Comparison of ENCODE assay signal across 12 cellular contexts in genomic region chr15:100114526-100114925, GRCh38.
A peak's percentile ranks its signal among the peaks of the same experiment; 100 is the strongest.
DNase-seq lines count a peak whose midpoint lies in the region; ATAC-seq, FAIRE-seq and TF ChIP-seq lines count a peak whose summit lies in the region.
"Had no signal": no experiment of that assay in that cellular context is flagged by ENCODE, and none has a peak within 500 bp of the region (broad histone marks: within the 10 kb centered on the region; RNA-seq: fewer than 3 reads in every experiment).

No MANE protein-coding gene starts in this region.

- no peaks in the 10 kb centered on the region for H3K27me3 Mint-ChIP-seq in activated CD8-positive, alpha-beta memory T cell treated with anti-CD3 and anti-CD28 coated beads, Interleukin-2, amount 10 ng/mL, durations not matched to agents 7 days and 5 days
- H3K27me3 Mint-ChIP-seq: activated CD4-positive, alpha-beta T cell treated with anti-CD3 and anti-CD28 coated beads, Interleukin-2, amount 10 ng/mL, durations not matched to agents 24 days and 14 days had no signal

- POLR2A ChIA-PET in OCI-LY7 (lab: Charles Lee), result no interaction called here

- no peak overlapping the region for H3K4me2 ChIP-seq in OCI-LY7 (ENCODE audit: low read length)

- no peaks in the 10 kb centered on the region for H3K79me2 ChIP-seq in OCI-LY7 (ENCODE audit: insufficient read depth, low read depth, low read length)

- DNase-seq in RCC 7860 (ENCODE audit: low spot score), result peak; percentile 48
- peak; percentile 43 for DNase-seq in medulla oblongata (ENCODE audit: extremely low spot score)
- DNase-seq in OCI-LY7 (ENCODE audit: low spot score), result no peak
- no peak for DNase-seq in activated CD8-positive, alpha-beta memory T cell treated with anti-CD3 and anti-CD28 coated beads, Interleukin-2, amount 10 ng/mL, durations not matched to agents 7 days and 5 days
- DNase-seq in Kasumi-1 (lab: John Stamatoyannopoulos, UW), result no peak
- DNase-seq: activated CD4-positive, alpha-beta T cell treated with anti-CD3 and anti-CD28 coated beads, Interleukin-2, amount 10 ng/mL, durations not matched to agents 24 days and 14 days had no signal

- H3K36me3 Mint-ChIP-seq in activated CD8-positive, alpha-beta memory T cell treated with anti-CD3 and anti-CD28 coated beads, Interleukin-2, amount 10 ng/mL, durations not matched to agents 7 days and 5 days, result no peaks in the 10 kb centered on the region

- intact Hi-C loops in OCI-LY7 (cut with micrococcal nuclease; ENCODE audit: unreplicated experiment), result no loop called here

- BruUV-seq in OCI-LY7 (replicated peaks; lab: Mats Ljungman, UMichigan), result no TSS peak

- H2AFZ ChIP-seq in OCI-LY7 (ENCODE audit: low read length), result no peak overlapping the region

- no peak overlapping the region for H3K9ac ChIP-seq in duodenal mucosa (ENCODE audit: low read depth in 1 of 2, low read length in 2 of 2)

- H3K27ac Mint-ChIP-seq in activated CD8-positive, alpha-beta memory T cell treated with anti-CD3 and anti-CD28 coated beads, Interleukin-2, amount 10 ng/mL, durations not matched to agents 7 days and 5 days, result no peak overlapping the region
- H3K27ac Mint-ChIP-seq: activated CD4-positive, alpha-beta T cell treated with anti-CD3 and anti-CD28 coated beads, Interleukin-2, amount 10 ng/mL, durations not matched to agents 24 days and 14 days had no signal

- no peak overlapping the region for H3K4me3 Mint-ChIP-seq in activated CD8-positive, alpha-beta memory T cell treated with anti-CD3 and anti-CD28 coated beads, Interleukin-2, amount 10 ng/mL, durations not matched to agents 7 days and 5 days
- H3K4me3 Mint-ChIP-seq: activated CD4-positive, alpha-beta T cell treated with anti-CD3 and anti-CD28 coated beads, Interleukin-2, amount 10 ng/mL, durations not matched to agents 24 days and 14 days had no signal

- no peak for ATAC-seq in activated CD8-positive, alpha-beta memory T cell treated with anti-CD3 and anti-CD28 coated beads, Interleukin-2, amount 10 ng/mL, durations not matched to agents 7 days and 5 days
- no peak for ATAC-seq in HG02885 (IDR thresholded peaks at IDR 0.05; ENCODE audit: poor library complexity, unreplicated experiment)
- ATAC-seq: GM12878, HCT116 had no signal

- H3K4me3 ChIP-seq in duodenal mucosa (ENCODE audit: low read depth in 1 of 2, low read length in 2 of 2) (no peak overlapping the region), OCI-LY7 (ENCODE audit: low read depth, low read length, poor library complexity, severe bottlenecking) (no peak overlapping the region)
- H3K4me3 ChIP-seq: GM12878 had no signal

- peaks cover 11 to 34% of the 10 kb centered on the region in 2 donors for H3K4me1 ChIP-seq in duodenal mucosa (ENCODE audit: control insufficient read depth in 1 of 2, insufficient read depth in 2 of 2, low read length in 2 of 2)
- peaks cover 11% of the 10 kb centered on the region for H3K4me1 ChIP-seq in OCI-LY7 (ENCODE audit: insufficient read depth, low read length, poor library complexity, severe bottlenecking)

- H4K20me1 ChIP-seq in OCI-LY7 (ENCODE audit: insufficient read depth, low read length), result no peaks in the 10 kb centered on the region

- peaks cover 19% of the 10 kb centered on the region for H3K4me1 Mint-ChIP-seq in activated CD8-positive, alpha-beta memory T cell treated with anti-CD3 and anti-CD28 coated beads, Interleukin-2, amount 10 ng/mL, durations not matched to agents 7 days and 5 days

- no peaks in the 10 kb centered on the region for H3K9me3 Mint-ChIP-seq in activated CD8-positive, alpha-beta memory T cell treated with anti-CD3 and anti-CD28 coated beads, Interleukin-2, amount 10 ng/mL, durations not matched to agents 7 days and 5 days (ENCODE audit: low read depth)
- H3K9me3 Mint-ChIP-seq: activated CD4-positive, alpha-beta T cell treated with anti-CD3 and anti-CD28 coated beads, Interleukin-2, amount 10 ng/mL, durations not matched to agents 24 days and 14 days had no signal

- H3K27me3 ChIP-seq in duodenal mucosa (ENCODE audit: control insufficient read depth in 1 of 2, insufficient read depth in 2 of 2, low read length in 2 of 2), result no peaks in the 10 kb centered on the region

- H3K9me3 ChIP-seq in duodenal mucosa (ENCODE audit: control insufficient read depth in 1 of 2, low read length in 2 of 2), result no peaks in the 10 kb centered on the region
- no peaks in the 10 kb centered on the region for H3K9me3 ChIP-seq in OCI-LY7 (ENCODE audit: low read length)

- no peak for TF ChIP-seq CTCF in OCI-LY7 (conservative IDR thresholded peaks at IDR 0.05; ENCODE audit: low read length)

- H3K36me3 ChIP-seq in duodenal mucosa (ENCODE audit: control insufficient read depth in 1 of 2, insufficient read depth in 2 of 2, low read length in 2 of 2), result no peaks in the 10 kb centered on the region
- no peaks in the 10 kb centered on the region for H3K36me3 ChIP-seq in OCI-LY7 (ENCODE audit: insufficient read depth, low read length)

- H3K27ac ChIP-seq in duodenal mucosa (ENCODE audit: low read depth, low read length) (peak overlapping the region; percentile 43), temporal lobe (ENCODE audit: low read depth, low read length) (peak overlapping the region; percentile 69), OCI-LY7 (ENCODE audit: low read depth, low read length, poor library complexity, severe bottlenecking) (no peak overlapping the region)
- H3K27ac ChIP-seq: epithelial cell of prostate had no signal

- H3K9me2 ChIP-seq in OCI-LY7 (ENCODE audit: insufficient read depth, low read length), result no peaks in the 10 kb centered on the region

- no peak for FAIRE-seq in RCC 7860 (lab: Jason Lieb, UNC)
- FAIRE-seq: GM12878 had no signal

- CTCF ChIA-PET in OCI-LY7 (lab: Charles Lee; ENCODE audit: unreplicated experiment), result no interaction called here
- CTCF ChIA-PET in activated CD8-positive, alpha-beta memory T cell treated with anti-CD3 and anti-CD28 coated beads, Interleukin-2, amount 10 ng/mL, durations not matched to agents 7 days and 5 days (lab: Charles Lee), result no interaction called here

Comparison
In these comparisons a context has a peak if more than half of its experiments do, and no peak if none do; other contexts are left out.
1. DNase-seq: peak in RCC 7860 (single experiment) and medulla oblongata (single experiment); none in OCI-LY7 (single experiment), activated CD8-positive, alpha-beta memory T cell treated with anti-CD3 and anti-CD28 coated beads, Interleukin-2, amount 10 ng/mL, durations not matched to agents 7 days and 5 days (single experiment) and Kasumi-1 (0 of 2).